31 cellular contexts compared by ENCODE assay signal in genomic region chr12:117481470-117481869, GRCh38.
"Had no signal": no experiment of that assay in that cellular context is flagged by ENCODE, and none has a peak within 500 bp of the region (broad histone marks: within the 10 kb centered on the region; RNA-seq: fewer than 3 reads in every experiment).

No MANE protein-coding gene starts in this region.

- H3K9me3 Mint-ChIP-seq: activated B cell treated with CpG ODN at 0.5 μM for 24 hours; activated CD4-positive, alpha-beta T cell treated with anti-CD3 and anti-CD28 coated beads, Interleukin-2, amount 10 ng/mL, durations not matched to agents 24 days and 14 days; activated naive CD8-positive, alpha-beta T cell treated with anti-CD3 and anti-CD28 coated beads, Interleukin-2, amount 50 U/mL, for 24 hours; activated T-cell treated with anti-CD3 and anti-CD28 coated beads, Interleukin-2, amount 50 U/mL, for 4 hours had no signal

- H3K36me3 ChIP-seq: ascending aorta, cardiac muscle cell, SJSA1 had no signal

- ATAC-seq: activated CD8-positive, alpha-beta memory T cell treated with anti-CD3 and anti-CD28 coated beads, Interleukin-2, amount 10 ng/mL, durations not matched to agents 7 days and 5 days; activated naive CD4-positive, alpha-beta T cell treated with anti-CD3 and anti-CD28 coated beads, Interleukin-2, amount 50 U/mL, for 72 hours; activated naive CD8-positive, alpha-beta T cell treated with anti-CD3 and anti-CD28 coated beads, Interleukin-2, amount 50 U/mL, for 24 hours; activated T-cell treated with anti-CD3 and anti-CD28 coated beads, Interleukin-2, amount 50 U/mL, for 4 hours; body of pancreas; K562; SK-N-SH treated with all-trans-retinoic acid at 6 μM for 48 hours had no signal

- H3K9me3 ChIP-seq: ascending aorta, body of pancreas, SJSA1 had no signal

- H3K4me1 Mint-ChIP-seq: activated B cell treated with CpG ODN at 0.5 μM for 24 hours; activated CD4-positive, alpha-beta T cell treated with anti-CD3 and anti-CD28 coated beads, Interleukin-2, amount 10 ng/mL, durations not matched to agents 24 days and 14 days; activated CD8-positive, alpha-beta memory T cell treated with anti-CD3 and anti-CD28 coated beads, Interleukin-2, amount 10 ng/mL, durations not matched to agents 7 days and 5 days; activated naive CD8-positive, alpha-beta T cell treated with anti-CD3 and anti-CD28 coated beads, Interleukin-2, amount 50 U/mL, for 24 hours had no signal

- H3K4me3 Mint-ChIP-seq: activated B cell treated with CpG ODN at 0.5 μM for 24 hours; activated CD4-positive, alpha-beta T cell treated with anti-CD3 and anti-CD28 coated beads, Interleukin-2, amount 10 ng/mL, durations not matched to agents 24 days and 14 days; activated CD8-positive, alpha-beta memory T cell treated with anti-CD3 and anti-CD28 coated beads, Interleukin-2, amount 10 ng/mL, durations not matched to agents 7 days and 5 days; activated naive CD8-positive, alpha-beta T cell treated with anti-CD3 and anti-CD28 coated beads, Interleukin-2, amount 50 U/mL, for 24 hours; activated T-cell treated with anti-CD3 and anti-CD28 coated beads, Interleukin-2, amount 50 U/mL, for 4 hours; T-helper 1 cell treated with Interleukin-12 subunit alpha and Interleukin-12 subunit beta and Interleukin-4 antibody, amounts not matched to agents 30 μg/mL and 1 μg/mL, for 36 hours had no signal

- H3K27ac Mint-ChIP-seq: activated B cell treated with CpG ODN at 0.5 μM for 24 hours; activated CD4-positive, alpha-beta T cell treated with anti-CD3 and anti-CD28 coated beads, Interleukin-2, amount 10 ng/mL, durations not matched to agents 24 days and 14 days; activated CD8-positive, alpha-beta memory T cell treated with anti-CD3 and anti-CD28 coated beads, Interleukin-2, amount 10 ng/mL, durations not matched to agents 7 days and 5 days; activated naive CD4-positive, alpha-beta T cell treated with anti-CD3 and anti-CD28 coated beads, Interleukin-2, amount 50 U/mL, for 72 hours; activated naive CD8-positive, alpha-beta T cell treated with anti-CD3 and anti-CD28 coated beads, Interleukin-2, amount 50 U/mL, for 24 hours; T-helper 1 cell treated with Interleukin-12 subunit alpha and Interleukin-12 subunit beta and Interleukin-4 antibody, amounts not matched to agents 30 μg/mL and 1 μg/mL, for 36 hours had no signal

- H3K4me1 ChIP-seq: ascending aorta, body of pancreas had no signal

- H3K27me3 Mint-ChIP-seq: activated B cell treated with CpG ODN at 0.5 μM for 24 hours; activated CD4-positive, alpha-beta T cell treated with anti-CD3 and anti-CD28 coated beads, Interleukin-2, amount 10 ng/mL, durations not matched to agents 24 days and 14 days; activated CD8-positive, alpha-beta memory T cell treated with anti-CD3 and anti-CD28 coated beads, Interleukin-2, amount 10 ng/mL, durations not matched to agents 7 days and 5 days; activated naive CD8-positive, alpha-beta T cell treated with anti-CD3 and anti-CD28 coated beads, Interleukin-2, amount 50 U/mL, for 24 hours had no signal

- H3K4me3 ChIP-seq: ascending aorta, body of pancreas, cardiac muscle cell, K562, SJSA1 had no signal

- DNase-seq: activated B cell treated with CpG ODN at 0.5 μM for 24 hours; activated CD4-positive, alpha-beta T cell treated with anti-CD3 and anti-CD28 coated beads for 1 hour; activated CD4-positive, alpha-beta T cell treated with anti-CD3 and anti-CD28 coated beads, Interleukin-2, amount 10 ng/mL, durations not matched to agents 24 days and 14 days; activated CD4-positive, alpha-beta T cell treated with anti-CD3 and anti-CD28 coated beads, Interleukin-2, amount 50 U/mL, for 48 hours; activated CD8-positive, alpha-beta memory T cell treated with anti-CD3 and anti-CD28 coated beads, Interleukin-2, amount 10 ng/mL, durations not matched to agents 7 days and 5 days; activated effector memory CD4-positive, alpha-beta T cell treated with anti-CD3 and anti-CD28 coated beads, Interleukin-2, amount 50 U/mL, for 16 hours; activated naive CD4-positive, alpha-beta T cell treated with Interleukin-2 at 50 U/mL for 16 hours; activated naive CD8-positive, alpha-beta T cell treated with anti-CD3 and anti-CD28 coated beads, Interleukin-2, amount 50 U/mL, for 24 hours; activated T-cell treated with anti-CD3 and anti-CD28 coated beads, Interleukin-2, amount 50 U/mL, for 4 hours; amniotic stem cell; body of pancreas; Kasumi-1; NCI-H1092; NCI-H1417; NCI-H1694; NCI-H2029; NCI-H2107; NCI-H2171 treated with DMSO at 0.1 percent for 48 hours; NCI-H345; NCI-H510A; NCI-H526 treated with DMSO at 0.1 percent for 48 hours; Right ventricle myocardium superior; RPMI8226; SW 1271 had no signal

- H3K27ac ChIP-seq: ascending aorta, body of pancreas, cardiac muscle cell, SJSA1 had no signal

- H3K36me3 Mint-ChIP-seq: activated CD8-positive, alpha-beta memory T cell treated with anti-CD3 and anti-CD28 coated beads, Interleukin-2, amount 10 ng/mL, durations not matched to agents 7 days and 5 days; activated naive CD4-positive, alpha-beta T cell treated with anti-CD3 and anti-CD28 coated beads, Interleukin-2, amount 50 U/mL, for 72 hours had no signal

- H3K27me3 ChIP-seq: ascending aorta, body of pancreas, cardiac muscle cell, SJSA1 had no signal

- FAIRE-seq: K562 had no signal
